In the genomic region with DNA sequence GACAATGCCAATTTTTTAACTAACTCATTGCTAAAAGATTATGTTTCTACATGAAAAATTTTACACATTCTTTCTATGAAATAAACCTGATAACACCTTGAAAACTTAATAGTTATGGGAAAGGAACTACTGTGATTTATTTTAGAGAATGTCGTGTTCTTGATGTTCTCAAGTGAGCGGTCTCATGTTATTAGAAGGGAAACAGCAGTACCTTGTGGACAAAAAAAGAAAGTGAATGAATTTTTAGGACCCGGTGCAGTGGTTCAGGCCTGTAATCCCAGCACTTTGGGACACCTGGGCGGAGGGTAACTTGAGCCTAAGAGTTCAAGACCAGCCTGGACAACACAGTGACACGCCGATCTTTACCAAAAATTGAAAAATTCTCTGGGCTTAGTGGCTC, we compare ENCODE assay signal across 8 cellular contexts.
DNase-seq lines count a peak whose midpoint lies in the region; ATAC-seq and TF ChIP-seq lines count a peak whose summit lies in the region.
"Not testable (repeated sequence)": the region's sequence is repeated elsewhere in the genome, so short reads cannot be mapped to it uniquely, and the experiment has no call there.

No MANE protein-coding gene starts in this region.

- not testable (repeated sequence) for H3K36me3 ChIP-seq in DND-41 (ENCODE audit: insufficient read depth, low read length); RWPE2 (ENCODE audit: low read depth); body of pancreas (replicated peaks in 1 of 2; ENCODE audit: insufficient read depth in 1 of 2, low read depth in 2 of 2); cardiac muscle cell

- DNase-seq in AG10803 (ENCODE audit: low read depth) (peak; percentile 2), KBM-7 (peak; percentile 0), NCI-H446 treated with DMSO at 0.1 percent for 48 hours (lab: John Stamatoyannopoulos, UW) (peak; percentile 2), cardiac muscle cell (ENCODE audit: low read depth in 1 of 2, low spot score in 1 of 2) (peak; percentile 19 to 40)
- DNase-seq in DND-41; RWPE2 (ENCODE audit: low spot score); body of pancreas; natural killer cell: not testable (repeated sequence)

- in situ Hi-C loops in KBM-7 (cut with MboI; ENCODE audit: low pct_unique_long_range_greater_than_20kb, low sequenced_read_pairs): not testable (repeated sequence)

- H3K4me1 ChIP-seq in DND-41 (ENCODE audit: insufficient read depth, low read length); RWPE2 (ENCODE audit: insufficient read depth, poor library complexity, severe bottlenecking); body of pancreas; cardiac muscle cell (ENCODE audit: low read depth): not testable (repeated sequence)

- H3K79me2 ChIP-seq in DND-41 (ENCODE audit: insufficient read depth, low read length): not testable (repeated sequence)

- not testable (repeated sequence) for H3K4me2 ChIP-seq in DND-41 (ENCODE audit: insufficient read depth, low read length)

- H3K27me3 Mint-ChIP-seq in natural killer cell (ENCODE audit: low read depth in 2 of 2): not testable (repeated sequence)

- WGBS in body of pancreas, 2 donors: 46 to 51% methylated on average over 6 of the region's 6 CpGs

- TF ChIP-seq CTCF in AG10803 (conservative IDR thresholded peaks at IDR 0.05; ENCODE audit: low read length) (peak; percentile 8; the same call in 1 of the 2 replicates), DND-41 (IDR thresholded peaks at IDR 0.05; ENCODE audit: borderline replicate concordance, extremely low read depth, low read length, poor library complexity, severe bottlenecking) (peak; percentile 42), RWPE2 (IDR thresholded peaks at IDR 0.05; ENCODE audit: poor library complexity, severe bottlenecking) (peak; percentile 48), body of pancreas (IDR thresholded peaks at IDR 0.05) (peak in 5 of 7 experiments; percentile 11 to 50 (median 45)), cardiac muscle cell (IDR thresholded peaks at IDR 0.05; ENCODE audit: low read depth, low read length) (peak; percentile 14), natural killer cell (IDR thresholded peaks at IDR 0.05) (peak; percentile 18)

- H3K9ac ChIP-seq in DND-41 (ENCODE audit: low read depth, low read length): not testable (repeated sequence)

- H3K36me3 Mint-ChIP-seq in natural killer cell: not testable (repeated sequence)

- TF ChIP-seq POLR2A in body of pancreas (IDR thresholded peaks at IDR 0.05): not testable (repeated sequence)

- not testable (repeated sequence) for H3K27me3 ChIP-seq in DND-41 (ENCODE audit: insufficient read depth, low read length, poor library complexity); body of pancreas; cardiac muscle cell
- H3K27me3 ChIP-seq in RWPE2 (ENCODE audit: insufficient read depth, poor library complexity, severe bottlenecking): peaks cover 17% of the 10 kb centered on the region

- not testable (repeated sequence) for H3K27ac ChIP-seq in DND-41 (ENCODE audit: low read length); RWPE2 (ENCODE audit: poor library complexity, severe bottlenecking); body of pancreas; cardiac muscle cell

- intact Hi-C loops in body of pancreas (cut with DNase I); natural killer cell (cut with micrococcal nuclease): not testable (repeated sequence)

- H4K20me1 ChIP-seq in DND-41 (ENCODE audit: insufficient read depth, low read length): not testable (repeated sequence)

- ATAC-seq in DND-41 (ENCODE audit: insufficient read depth, low read depth); RWPE2 (ENCODE audit: low read depth); body of pancreas; natural killer cell: not testable (repeated sequence)

- H3K9me3 ChIP-seq in DND-41 (ENCODE audit: insufficient read depth, low read length, severe bottlenecking); RWPE2 (ENCODE audit: severe bottlenecking); body of pancreas; cardiac muscle cell (ENCODE audit: low read depth): not testable (repeated sequence)

- not testable (repeated sequence) for H3K27ac Mint-ChIP-seq in natural killer cell

- not testable (repeated sequence) for H3K4me1 Mint-ChIP-seq in natural killer cell

- H3K4me3 Mint-ChIP-seq in natural killer cell: not testable (repeated sequence)

- H2AFZ ChIP-seq in DND-41 (ENCODE audit: low read depth, low read length): not testable (repeated sequence)

- not testable (repeated sequence) for H3K4me3 ChIP-seq in AG10803 (ENCODE audit: low read length); DND-41 (ENCODE audit: low read depth in 1 of 2, low read length in 2 of 2); RWPE2 (ENCODE audit: severe bottlenecking); body of pancreas; cardiac muscle cell

- not testable (repeated sequence) for H3K9me3 Mint-ChIP-seq in natural killer cell
